8 cellular contexts compared by ENCODE assay signal in genomic region chr19:49672131-49672919, GRCh38. TPM values are rescaled to one million over a fixed set of nuclear protein-coding genes. Genes with fewer than 3 reads are reported as not detected.
DNase-seq lines count a peak whose midpoint lies in the region; ATAC-seq, FAIRE-seq and TF ChIP-seq lines count a peak whose summit lies in the region.

No MANE protein-coding gene starts in this region.

- peaks cover 5% of the 10 kb centered on the region for H3K36me3 Mint-ChIP-seq in nephron (ENCODE audit: low read depth)

- H4K8ac ChIP-seq in IMR-90 (ENCODE audit: low read depth in 2 of 2, low read length in 2 of 2) = peak overlapping the region in 1 of 2 experiments; percentile 94; a peak in 2 of 4 replicates

- peak overlapping the region; percentile 22; the same call in 1 of the 2 replicates for H3K9ac ChIP-seq in IMR-90 (ENCODE audit: low read depth, low read length)
- peak overlapping the region; percentile 2 to 21 for H3K9ac ChIP-seq in stomach smooth muscle (ENCODE audit: low read length in 2 of 2)

- TF ChIP-seq CTCF in IMR-90 (conservative IDR thresholded peaks at IDR 0.05; ENCODE audit: low read depth, low read length) = peak; percentile 82
- peak; percentile 97 for TF ChIP-seq CTCF in fibroblast of the aortic adventitia (IDR thresholded peaks at IDR 0.05; ENCODE audit: insufficient read depth, low read length)
- TF ChIP-seq CTCF in nephron (IDR thresholded peaks at IDR 0.05; ENCODE audit: unreplicated experiment in 3 of 3) = peak; percentile 81 to 86 (median 82)

- peak overlapping the region; percentile 93 for H2AK9ac ChIP-seq in IMR-90 (replicated peaks; ENCODE audit: low read depth, low read length, poor library complexity)

- H4K5ac ChIP-seq in IMR-90 (ENCODE audit: low read depth, low read length) = no peak overlapping the region

- H3K4me3 Mint-ChIP-seq in nephron = peak overlapping the region; percentile 16 to 62 (median 40)

- H3K14ac ChIP-seq in IMR-90 (replicated peaks; ENCODE audit: low read depth, low read length) = no peak overlapping the region

- H3K27ac Mint-ChIP-seq in nephron = peak overlapping the region; percentile 61 to 94 (median 61)

- in situ Hi-C loops in IMR-90 (cut with MboI; ENCODE audit: low sequenced_read_pairs) = no loop called here

- H3K4me1 Mint-ChIP-seq in nephron = peaks cover 16% of the 10 kb centered on the region

- 0 out of 2 replicates have a peak overlapping the region, but pooled peaks have one; percentile 84 for H3K23ac ChIP-seq in IMR-90 (ENCODE audit: low read depth, low read length)

- DNase-seq in COLO829 (ENCODE audit: low spot score) (peak; percentile 76), IMR-90 (peak; percentile 61), RCC 7860 (ENCODE audit: low spot score) (peak; percentile 54), fibroblast of the aortic adventitia (ENCODE audit: low read depth) (peak; percentile 67)
- peak; percentile 61 to 68 for DNase-seq in activated T-helper 1 cell treated with anti-CD3 and anti-CD28 coated beads, Interleukin-2, amount 50 U/mL, for 16 hours (ENCODE audit: low read depth in 1 of 2, low spot score in 1 of 2)

- TF ChIP-seq RAD21 in IMR-90 (IDR thresholded peaks at IDR 0.05; ENCODE audit: low read length) = peak; percentile 58

- 6% methylated on average over 9 of the region's 28 CpGs; no CpG with 5 or more reads in 1 of the 2 experiments for WGBS in IMR-90 (ENCODE audit: extremely low coverage in 2 of 2, insufficient read length in 1 of 2), 2 experiments

- no peak overlapping the region for H2BK20ac ChIP-seq in IMR-90 (ENCODE audit: low read depth, low read length)

- no TSS peak for BruUV-seq in IMR-90 (replicated peaks; lab: Mats Ljungman, UMichigan)

- H3K9me3 ChIP-seq in IMR-90 (ENCODE audit: control insufficient read depth, insufficient read depth, low read length) = no peaks in the 10 kb centered on the region
- H3K9me3 ChIP-seq in stomach smooth muscle (ENCODE audit: control insufficient read depth in 2 of 2, low read length in 2 of 2) = no peaks in the 10 kb centered on the region

- ATAC-seq in IMR-90 (ENCODE audit: low read depth) (peak; percentile 8; the same call in 1 of the 2 replicates), HG02642 (IDR thresholded peaks at IDR 0.05; ENCODE audit: poor library complexity, unreplicated experiment) (no peak)

- H3K27me3 ChIP-seq in IMR-90 (ENCODE audit: control insufficient read depth, insufficient read depth, low read length) (no peaks in the 10 kb centered on the region), stomach smooth muscle (ENCODE audit: control insufficient read depth in 1 of 2, insufficient read depth in 2 of 2, low read length in 2 of 2) (no peaks in the 10 kb centered on the region)

- H2AK5ac ChIP-seq in IMR-90 (ENCODE audit: low read depth, low read length) = no peak overlapping the region

- no peak overlapping the region for H3K27ac ChIP-seq in IMR-90 (ENCODE audit: insufficient read depth, low read length)
- peak overlapping the region; percentile 37 for H3K27ac ChIP-seq in stomach smooth muscle (ENCODE audit: low read length)

- H3K4me1 ChIP-seq in IMR-90 (ENCODE audit: control insufficient read depth, insufficient read depth, low read length) (peaks cover 2% of the 10 kb centered on the region), stomach smooth muscle (ENCODE audit: control insufficient read depth, insufficient read depth, low read length) (peaks cover 10% of the 10 kb centered on the region)

- no peak overlapping the region for H3K18ac ChIP-seq in IMR-90 (ENCODE audit: low read depth, low read length)

- H2BK120ac ChIP-seq in IMR-90 (ENCODE audit: low read depth, low read length) = no peak overlapping the region

- no peak overlapping the region for H3K4me3 ChIP-seq in IMR-90 (ENCODE audit: insufficient read depth, low read depth, low read length)
- H3K4me3 ChIP-seq in fibroblast of the aortic adventitia (ENCODE audit: low read depth, low read length) = peak overlapping the region; percentile 9
- H3K4me3 ChIP-seq in stomach smooth muscle (ENCODE audit: low read length in 2 of 2) = peak overlapping the region in 1 of 2 donors; percentile 47

- no peaks in the 10 kb centered on the region for H3K9me1 ChIP-seq in IMR-90 (ENCODE audit: insufficient read depth, low read length)

- H4K20me1 ChIP-seq in IMR-90 (ENCODE audit: insufficient read depth, low read length) = no peaks in the 10 kb centered on the region; the same call in 1 of the 2 replicates

- intact Hi-C loops in IMR-90 (cut with micrococcal nuclease) = loop anchor here (1.0 kb wide), 1 partner anchor 169 kb away; no protein-coding TSS in a partner anchor

- H3K56ac ChIP-seq in IMR-90 (ENCODE audit: extremely low read depth, insufficient read depth, low read length) = no peak overlapping the region

- CTCF ChIA-PET in IMR-90 (lab: Yijun Ruan, JAX) = interaction anchor here (0.5 to 1.3 kb wide), 4 partner anchors 9 to 121 kb away, joined by 3 to 4 read pairs (median 3); no protein-coding TSS in a partner anchor

- H3K9me3 Mint-ChIP-seq in nephron = no peaks in the 10 kb centered on the region

- no peak for FAIRE-seq in RCC 7860 (lab: Jason Lieb, UNC)

- H3K36me3 ChIP-seq in IMR-90 (ENCODE audit: control insufficient read depth, insufficient read depth, low read length) (peaks cover 3% of the 10 kb centered on the region; the same call in 1 of the 2 replicates), stomach smooth muscle (ENCODE audit: control insufficient read depth in 2 of 2, insufficient read depth in 2 of 2, low read length in 2 of 2) (peaks cover 0 to 8% of the 10 kb centered on the region in 2 donors)

- dilution Hi-C loops in IMR-90 (cut with HindIII; ENCODE audit: low sequenced_read_pairs, unreplicated experiment) = no loop called here

- no peaks in the 10 kb centered on the region for H3K27me3 Mint-ChIP-seq in nephron (ENCODE audit: low read depth)

- POLR2A ChIA-PET in IMR-90 (lab: Charles Lee; ENCODE audit: unreplicated experiment) = no interaction called here

- H2BK5ac ChIP-seq in IMR-90 (ENCODE audit: low read depth, low read length, poor library complexity, severe bottlenecking) = no peak overlapping the region

- H3K79me1 ChIP-seq in IMR-90 (ENCODE audit: low read depth in 1 of 2, low read length in 2 of 2) = peaks cover 1 to 29% of the 10 kb centered on the region in 2 experiments; a peak in 2 of 4 replicates

- 0 out of 2 replicates have a peak overlapping the region, but pooled peaks have one; percentile 29 for H4K91ac ChIP-seq in IMR-90 (ENCODE audit: insufficient read depth, low read depth, low read length)

- peak overlapping the region; percentile 93 for H2AFZ ChIP-seq in IMR-90 (replicated peaks; ENCODE audit: low read length, poor library complexity)

- TF ChIP-seq POLR2A in IMR-90 (IDR thresholded peaks at IDR 0.05; ENCODE audit: low read depth, low read length) = no peak

- H3K4me2 ChIP-seq in IMR-90 (ENCODE audit: low read depth, low read length) = peak overlapping the region; percentile 54; the same call in 1 of the 2 replicates

- no peak overlapping the region for H2BK15ac ChIP-seq in IMR-90 (ENCODE audit: low read depth, low read length)

- H3K4ac ChIP-seq in IMR-90 (ENCODE audit: low read depth, low read length) = peak overlapping the region; percentile 47; the same call in 1 of the 2 replicates

TF ChIP-seq in IMR-90, 13 proteins besides CTCF, POLR2A, EP300 and RAD21:
- TF ChIP-seq SMC3 (IDR thresholded peaks at IDR 0.05; ENCODE audit: low read depth, low read length) (peak; percentile 67), RFX5 (IDR thresholded peaks at IDR 0.05; ENCODE audit: low read depth, low read length) (no peak), MAZ (IDR thresholded peaks at IDR 0.05; ENCODE audit: borderline replicate concordance, low read depth, low read length) (peak; percentile 88)

RNA-seq across cellular contexts. Expression of gene PRMT1, which starts 4.7 kb away (rescaled TPM):
- total RNA-seq in IMR-90 (2012; rRNA removed) = 672 and 840 TPM in 2 replicates
- polyA plus RNA-seq in IMR-90 (2012; rRNA removed) = 497 and 529 TPM in 2 replicates
- 279 and 661 TPM in 2 replicates for polyA plus RNA-seq in IMR-90 (2012; cell fraction: cytosol; rRNA removed)
- polyA plus RNA-seq in IMR-90 (2012; cell fraction: nucleus; rRNA removed; ENCODE audit: low replicate concordance) = 331 and 464 TPM in 2 replicates
- 32.5 and 164 TPM in 2 replicates for total RNA-seq in fibroblast of the aortic adventitia (ENCODE audit: low replicate concordance)

RNA-seq across cellular contexts. Expression of gene BCL2L12, which starts 6.6 kb away (rescaled TPM):
- 3.9 and 4.7 TPM in 2 replicates for total RNA-seq in IMR-90 (2012; rRNA removed)
- polyA plus RNA-seq in IMR-90 (2012; rRNA removed) = 32.6 and 51.4 TPM in 2 replicates
- 33.4 and 50.7 TPM in 2 replicates for polyA plus RNA-seq in IMR-90 (2012; cell fraction: cytosol; rRNA removed)
- polyA plus RNA-seq in IMR-90 (2012; cell fraction: nucleus; rRNA removed; ENCODE audit: low replicate concordance) = 15.0 and 40.8 TPM in 2 replicates
- 3.9 and 6.1 TPM in 2 replicates for total RNA-seq in fibroblast of the aortic adventitia (ENCODE audit: low replicate concordance)

RNA-seq across cellular contexts. Expression of gene IRF3, which starts 6.7 kb away (rescaled TPM):
- total RNA-seq in IMR-90 (2012; rRNA removed) (37.2 and 39.6 TPM in 2 replicates), fibroblast of the aortic adventitia (ENCODE audit: low replicate concordance) (33.3 and 106 TPM in 2 replicates)
- polyA plus RNA-seq in IMR-90 (2012; rRNA removed) = 65.2 and 95.9 TPM in 2 replicates
- 71.6 and 102 TPM in 2 replicates for polyA plus RNA-seq in IMR-90 (2012; cell fraction: cytosol; rRNA removed)
- 178 and 291 TPM in 2 replicates for polyA plus RNA-seq in IMR-90 (2012; cell fraction: nucleus; rRNA removed; ENCODE audit: low replicate concordance)

RNA-seq across cellular contexts. Expression of gene ADM5, which starts 17.1 kb away (rescaled TPM):
- 0.18 and 0.28 TPM in 2 replicates for total RNA-seq in IMR-90 (2012; rRNA removed)
- 0.99 and 1.7 TPM in 2 replicates for polyA plus RNA-seq in IMR-90 (2012; rRNA removed)
- polyA plus RNA-seq in IMR-90 (2012; cell fraction: cytosol; rRNA removed) = 0.05 and 0.51 TPM in 2 replicates
- polyA plus RNA-seq in IMR-90 (2012; cell fraction: nucleus; rRNA removed; ENCODE audit: low replicate concordance) = 9.2 and 33.2 TPM in 2 replicates
- total RNA-seq in fibroblast of the aortic adventitia (ENCODE audit: low replicate concordance) = 0.33 and 0.63 TPM in 2 replicates

RNA-seq across cellular contexts. Expression of gene CPT1C, which starts 18.6 kb away (rescaled TPM):
- total RNA-seq in IMR-90 (2012; rRNA removed) (14.2 and 14.7 TPM in 2 replicates), fibroblast of the aortic adventitia (ENCODE audit: low replicate concordance) (23.4 and 39.4 TPM in 2 replicates)
- polyA plus RNA-seq in IMR-90 (2012; rRNA removed) = 53.1 and 56.1 TPM in 2 replicates
- polyA plus RNA-seq in IMR-90 (2012; cell fraction: cytosol; rRNA removed) = 21.9 and 40.7 TPM in 2 replicates
- polyA plus RNA-seq in IMR-90 (2012; cell fraction: nucleus; rRNA removed; ENCODE audit: low replicate concordance) = 314 and 515 TPM in 2 replicates
